Comparison of ENCODE assay signal across 11 cellular contexts in genomic region chr20:31567380-31567720, GRCh38. TPM values are rescaled to one million over a fixed set of nuclear protein-coding genes. Genes with fewer than 3 reads are reported as not detected.
DNase-seq lines count a peak whose midpoint lies in the region; ATAC-seq and TF ChIP-seq lines count a peak whose summit lies in the region.
"Had no signal": no experiment of that assay in that cellular context is flagged by ENCODE, and none has a peak within 500 bp of the region (broad histone marks: within the 10 kb centered on the region; RNA-seq: fewer than 3 reads in every experiment).

No MANE protein-coding gene starts in this region.

- H3K9me3 ChIP-seq in gastroesophageal sphincter: no peaks in the 10 kb centered on the region
- H3K9me3 ChIP-seq in stomach: no peaks in the 10 kb centered on the region
- H3K9me3 ChIP-seq: heart left ventricle had no signal

- H3K27ac ChIP-seq in RWPE1 (peak overlapping the region; percentile 93), gastroesophageal sphincter (peak overlapping the region in 3 of 4 donors; percentile 86 to 98 (median 90)), stomach (peak overlapping the region; percentile 55 to 95 (median 77))
- H3K27ac ChIP-seq: brain microvascular endothelial cell had no signal

- peaks cover 20% of the 10 kb centered on the region for H3K4me1 Mint-ChIP-seq in activated naive CD4-positive, alpha-beta T cell treated with anti-CD3 and anti-CD28 coated beads, Interleukin-2, amount 50 U/mL, for 24 hours

- ATAC-seq in gastroesophageal sphincter (no peak), left colon (no peak), GM18858 (IDR thresholded peaks at IDR 0.05; ENCODE audit: unreplicated experiment) (no peak)
- ATAC-seq: heart left ventricle had no signal

- H3K36me3 Mint-ChIP-seq in activated naive CD4-positive, alpha-beta T cell treated with anti-CD3 and anti-CD28 coated beads, Interleukin-2, amount 50 U/mL, for 24 hours: peaks cover 5% of the 10 kb centered on the region

- no peak overlapping the region for H3K4me3 Mint-ChIP-seq in activated naive CD4-positive, alpha-beta T cell treated with anti-CD3 and anti-CD28 coated beads, Interleukin-2, amount 50 U/mL, for 24 hours

- no peaks in the 10 kb centered on the region for H3K9me3 Mint-ChIP-seq in activated naive CD4-positive, alpha-beta T cell treated with anti-CD3 and anti-CD28 coated beads, Interleukin-2, amount 50 U/mL, for 24 hours

- no peak for TF ChIP-seq CTCF in RWPE1 (conservative IDR thresholded peaks at IDR 0.05; ENCODE audit: low read depth)
- TF ChIP-seq CTCF in gastroesophageal sphincter (IDR thresholded peaks at IDR 0.05): no peak
- TF ChIP-seq CTCF in stomach (IDR thresholded peaks at IDR 0.05): no peak

- H3K4me3 ChIP-seq in gastroesophageal sphincter: no peak overlapping the region
- H3K4me3 ChIP-seq in stomach: peak overlapping the region in 1 of 4 donors; percentile 9
- H3K4me3 ChIP-seq: heart left ventricle had no signal

- H3K27me3 Mint-ChIP-seq in activated naive CD4-positive, alpha-beta T cell treated with anti-CD3 and anti-CD28 coated beads, Interleukin-2, amount 50 U/mL, for 24 hours: no peaks in the 10 kb centered on the region

- no peak for DNase-seq in activated naive CD4-positive, alpha-beta T cell treated with Interleukin-2 at 50 U/mL for 16 hours
- DNase-seq in RWPE1 (ENCODE audit: low spot score): no peak
- no peak for DNase-seq in stomach
- no peak for DNase-seq in left colon
- no peak for DNase-seq in NCI-H1105 treated with DMSO at 0.1 percent for 48 hours (lab: John Stamatoyannopoulos, UW)
- DNase-seq: brain microvascular endothelial cell, heart left ventricle, NCI-H1048 had no signal

- TF ChIP-seq EP300 in gastroesophageal sphincter (IDR thresholded peaks at IDR 0.05) (no peak), stomach (IDR thresholded peaks at IDR 0.05) (no peak)

- H3K4me1 ChIP-seq in gastroesophageal sphincter (peaks cover 0 to 62% (median 15%) of the 10 kb centered on the region in 3 donors), stomach (peaks cover 43 to 80% (median 56%) of the 10 kb centered on the region in 4 donors)

- CTCF ChIA-PET in RWPE1 (lab: Yijun Ruan, JAX): interaction anchor here (0.5 to 20.6 kb wide), 7 partner anchors 7 to 254 kb away, joined by 3 to 656 read pairs (median 14); partner anchors contain the start of gene ID1

- H3K27me3 ChIP-seq in gastroesophageal sphincter (no peaks in the 10 kb centered on the region), stomach (no peaks in the 10 kb centered on the region)
- H3K27me3 ChIP-seq: brain microvascular endothelial cell, heart left ventricle had no signal

- TF ChIP-seq POLR2A in gastroesophageal sphincter (IDR thresholded peaks at IDR 0.05): no peak
- no peak for TF ChIP-seq POLR2A in stomach (IDR thresholded peaks at IDR 0.05)

- H3K36me3 ChIP-seq in gastroesophageal sphincter (peaks cover 0 to 72% of the 10 kb centered on the region in 2 donors), stomach (peaks cover 34 to 79% (median 74%) of the 10 kb centered on the region in 4 donors)

- peak overlapping the region; percentile 23 for H3K27ac Mint-ChIP-seq in activated naive CD4-positive, alpha-beta T cell treated with anti-CD3 and anti-CD28 coated beads, Interleukin-2, amount 50 U/mL, for 24 hours

- intact Hi-C loops in stomach (cut with DNase I; ENCODE audit: low total_unique reads): loop anchor here (5.0 kb wide), 1 partner anchor 45 kb away; no protein-coding TSS in a partner anchor
- intact Hi-C loops in left colon (cut with DNase I, micrococcal nuclease): loop anchor here in 1 of 2 donors (10.0 kb wide), 1 partner anchor 47 kb away; no protein-coding TSS in a partner anchor

- POLR2A ChIA-PET in RWPE1 (lab: Yijun Ruan, JAX; ENCODE audit: low non-redundant PET): interaction anchor here (0.6 to 3.0 kb wide), 8 partner anchors 12 to 45 kb away, joined by 3 to 33 read pairs (median 5); partner anchors contain the start of gene ID1

RNA-seq across cellular contexts. Expression of gene ID1, which starts 37.7 kb away (rescaled TPM):
- total RNA-seq in gastroesophageal sphincter (100 to 1,000 TPM; 221 to 714 (median 372) TPM), stomach (100 to 1,000 TPM; 315 to 475 (median 378) TPM), left colon (100 to 1,000 TPM; 298 to 363 TPM)
- polyA plus RNA-seq in stomach: 100 to 1,000 TPM; 168 to 585 (median 350) TPM

RNA-seq across cellular contexts. Expression of gene HM13, which starts 53.1 kb away (rescaled TPM):
- total RNA-seq in gastroesophageal sphincter (10 to 100 TPM; 39.1 to 55.9 (median 44.8) TPM), stomach (100 to 1,000 TPM in 1 of 5 donors, 10 to 100 TPM in 4; 10.7 to 103 (median 56.9) TPM), left colon (100 to 1,000 TPM; 122 to 135 TPM)
- polyA plus RNA-seq in stomach: 100 to 1,000 TPM; 119 to 181 (median 165) TPM
